Comparison of ENCODE assay signal across 30 cellular contexts in genomic region chr7:43922726-43923125, GRCh38.
"Had no signal": no experiment of that assay in that cellular context is flagged by ENCODE, and none has a peak within 500 bp of the region (broad histone marks: within the 10 kb centered on the region; RNA-seq: fewer than 3 reads in every experiment).

No MANE protein-coding gene starts in this region.

- H3K36me3 ChIP-seq: lower lobe of right lung, pancreas, prostate gland, vagina had no signal

- H3K27ac Mint-ChIP-seq: nephron; stimulated activated memory B cell treated with anti-CD40 and anti-IgM and Interleukin-4, amounts not matched to agents 10 μg/mL and 1 μg/mL and 100 μg/mL, for 72 hours; stimulated activated naive CD8-positive, alpha-beta T cell treated with anti-CD3 and anti-CD28 coated beads, Interleukin-15, amount 100 ng/mL, for 72 hours; type B pancreatic cell had no signal

- H3K9me3 ChIP-seq: left lung, lower lobe of right lung, pancreas, prostate gland, tibial nerve, vagina had no signal

- H3K27me3 ChIP-seq: left lung, pancreas, tibial nerve, vagina had no signal

- DNase-seq: hippocampal formation; kidney; left colon; left lung; lower lobe of right lung; mammary epithelial cell; mesenchymal stem cell; naive thymus-derived CD8-positive, alpha-beta T cell; nucleus accumbens; pancreas; posterior cingulate gyrus; retina; right cardiac atrium; stimulated activated CD4-positive, alpha-beta T cell treated with anti-CD3 and anti-CD28 coated beads, Interleukin-12 subunit alpha, Interleukin-12 subunit beta, amount 100 ng/mL, for 4 hours; stimulated activated CD4-positive, alpha-beta T cell treated with anti-CD3 and anti-CD28 coated beads, Interleukin-15, amount 100 ng/mL, for 24 hours; stimulated activated CD4-positive, alpha-beta T cell treated with anti-CD3 and anti-CD28 coated beads, Interleukin-2, amount 100 ng/mL, for 24 hours; stimulated activated CD4-positive, alpha-beta T cell treated with anti-CD3 and anti-CD28 coated beads, Interleukin-4, amount 100 ng/mL, for 1 hour; stimulated activated naive CD4-positive, alpha-beta T cell treated with Interleukin-2 at 50 U/mL for 16 hours; stimulated activated naive CD8-positive, alpha-beta T cell treated with anti-CD3 and anti-CD28 coated beads, Interleukin-15, amount 100 ng/mL, for 72 hours; substantia nigra had no signal

- ATAC-seq: left colon; left lung; lower lobe of right lung; naive thymus-derived CD8-positive, alpha-beta T cell; pancreas; right cardiac atrium; sciatic nerve; stimulated activated memory B cell treated with anti-CD40 and anti-IgM and Interleukin-4, amounts not matched to agents 10 μg/mL and 1 μg/mL and 100 μg/mL, for 72 hours; stimulated activated naive CD8-positive, alpha-beta T cell treated with anti-CD3 and anti-CD28 coated beads, Interleukin-15, amount 100 ng/mL, for 72 hours had no signal

- H3K9me3 Mint-ChIP-seq: naive thymus-derived CD8-positive, alpha-beta T cell; nephron; neural crest cell; stimulated activated memory B cell treated with anti-CD40 and anti-IgM and Interleukin-4, amounts not matched to agents 10 μg/mL and 1 μg/mL and 100 μg/mL, for 72 hours; stimulated activated naive CD8-positive, alpha-beta T cell treated with anti-CD3 and anti-CD28 coated beads, Interleukin-15, amount 100 ng/mL, for 72 hours; type B pancreatic cell had no signal

- H3K4me3 ChIP-seq: left lung, lower lobe of right lung, pancreas, prostate gland, skin epidermis, tibial nerve, vagina had no signal

- H3K4me3 Mint-ChIP-seq: nephron; neural crest cell; stimulated activated memory B cell treated with anti-CD40 and anti-IgM and Interleukin-4, amounts not matched to agents 10 μg/mL and 1 μg/mL and 100 μg/mL, for 72 hours; stimulated activated naive CD8-positive, alpha-beta T cell treated with anti-CD3 and anti-CD28 coated beads, Interleukin-15, amount 100 ng/mL, for 72 hours; type B pancreatic cell had no signal

- H3K27me3 Mint-ChIP-seq: naive thymus-derived CD8-positive, alpha-beta T cell; stimulated activated memory B cell treated with anti-CD40 and anti-IgM and Interleukin-4, amounts not matched to agents 10 μg/mL and 1 μg/mL and 100 μg/mL, for 72 hours; stimulated activated naive CD8-positive, alpha-beta T cell treated with anti-CD3 and anti-CD28 coated beads, Interleukin-15, amount 100 ng/mL, for 72 hours; type B pancreatic cell had no signal

- H3K4me1 ChIP-seq: prostate gland had no signal

- FAIRE-seq: islet of Langerhans, kidney, pancreas had no signal

- H3K27ac ChIP-seq: left lung, lower lobe of right lung, prostate gland, skin epidermis, tibial nerve, vagina had no signal
